Comparison of ENCODE assay signal across 1 cellular context in genomic region chr7:73885975-73886798, GRCh38.
TF ChIP-seq lines count a peak whose summit lies in the region.

No MANE protein-coding gene starts in this region.

TF ChIP-seq in SK-N-SH, 30 proteins besides CTCF, POLR2A, EP300 and RAD21 (continued from another document):
- TF ChIP-seq REST (IDR thresholded peaks at IDR 0.05; ENCODE audit: low read depth, low read length) (no peak), GATA2 (CRISPR knock-in tag; IDR thresholded peaks at IDR 0.05) (peak; percentile 40; the same call in 1 of the 2 replicates), RXRA (IDR thresholded peaks at IDR 0.05; ENCODE audit: borderline replicate concordance, low read depth) (no peak), SIN3A (IDR thresholded peaks at IDR 0.05; ENCODE audit: borderline replicate concordance, low read depth, low read length) (no peak), POLR2AphosphoS5 (IDR thresholded peaks at IDR 0.05; ENCODE audit: low read depth, low read length) (no peak), USF1 (IDR thresholded peaks at IDR 0.05; ENCODE audit: borderline replicate concordance, low read depth) (no peak), YY1 (IDR thresholded peaks at IDR 0.05; ENCODE audit: low read depth) (no peak), USF2 (IDR thresholded peaks at IDR 0.05; ENCODE audit: borderline replicate concordance, low read depth, low read length) (no peak), ELF1 (IDR thresholded peaks at IDR 0.05) (no peak), CHD2 (IDR thresholded peaks at IDR 0.05; ENCODE audit: low read length, partially characterized antibody) (no peak), NFIC (IDR thresholded peaks at IDR 0.05; ENCODE audit: borderline replicate concordance) (no peak)
